ENCODE assay signal across 12 cellular contexts in the genomic region with DNA sequence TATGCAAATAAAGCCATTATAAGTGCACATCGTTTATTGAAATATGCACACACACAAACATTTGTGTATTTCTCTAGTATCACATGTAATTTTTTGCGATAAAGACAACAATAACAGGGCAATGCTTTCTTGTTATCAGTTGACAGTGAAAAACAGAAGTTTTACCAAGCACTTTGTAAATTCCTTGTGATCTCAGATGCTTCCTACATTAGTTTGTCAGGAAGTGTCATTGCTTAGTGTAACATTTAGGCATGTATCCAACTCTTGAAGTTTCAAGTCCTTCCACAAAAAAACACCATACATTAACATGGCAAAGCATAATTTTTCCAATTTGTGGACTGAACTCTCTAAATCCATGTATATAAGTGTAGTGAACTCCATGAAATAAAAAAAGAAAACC.
"Had no signal": no experiment of that assay in that cellular context is flagged by ENCODE, and none has a peak within 500 bp of the region (broad histone marks: within the 10 kb centered on the region; RNA-seq: fewer than 3 reads in every experiment).

No MANE protein-coding gene starts in this region.

- H3K4me3 ChIP-seq: breast epithelium, lung had no signal

- H3K9me3 ChIP-seq: breast epithelium, neutrophil had no signal

- H3K36me3 ChIP-seq: breast epithelium, neutrophil had no signal

- H3K4me1 ChIP-seq: breast epithelium had no signal

- DNase-seq: activated CD4-positive, alpha-beta T cell treated with anti-CD3 and anti-CD28 coated beads, Interleukin-2, amount 50 U/mL, for 4 hours; activated CD4-positive, CD25-positive, alpha-beta regulatory T cell treated with anti-CD3 and anti-CD28 coated beads, Interleukin-2, amount 50 U/mL, for 72 hours; activated effector memory CD4-positive, alpha-beta T cell treated with Interleukin-2 at 50 U/mL for 16 hours; activated T-cell treated with anti-CD3 and anti-CD28 coated beads, Interleukin-2, amount 50 U/mL, for 24 hours; anterior cingulate cortex; naive thymus-derived CD4-positive, alpha-beta T cell; right cardiac atrium; stimulated activated CD4-positive, alpha-beta T cell treated with anti-CD3 and anti-CD28 coated beads, Interleukin-2, amount 100 ng/mL, for 24 hours; stimulated activated naive B cell treated with anti-CD40 and anti-IgM and Interleukin-4, amounts not matched to agents 10 μg/mL and 1 μg/mL and 100 μg/mL, for 72 hours had no signal

- H3K27me3 ChIP-seq: breast epithelium, neutrophil had no signal
